9 cellular contexts compared by ENCODE assay signal in genomic region chr5:78920604-78921003, GRCh38.
DNase-seq lines count a peak whose midpoint lies in the region; ATAC-seq and TF ChIP-seq lines count a peak whose summit lies in the region.
"Had no signal": no experiment of that assay in that cellular context is flagged by ENCODE, and none has a peak within 500 bp of the region (broad histone marks: within the 10 kb centered on the region; RNA-seq: fewer than 3 reads in every experiment).

No MANE protein-coding gene starts in this region.

- DNase-seq in BJ (ENCODE audit: low read depth) (no peak), HT1080 (ENCODE audit: low read depth) (peak; percentile 11), astrocyte of the hippocampus (ENCODE audit: low read depth, low spot score) (peak; percentile 56), left kidney (ENCODE audit: low read depth, low spot score) (peak; percentile 63), T-cell (no peak), esophagus squamous epithelium (lab: John Stamatoyannopoulos, UW) (no peak), NCI-H2081 treated with DMSO at 0.1 percent for 48 hours (lab: John Stamatoyannopoulos, UW) (no peak)

- no peaks in the 10 kb centered on the region for H3K36me3 ChIP-seq in BJ (ENCODE audit: control insufficient read depth, insufficient read depth, low read length)
- no peaks in the 10 kb centered on the region for H3K36me3 ChIP-seq in esophagus squamous epithelium
- H3K36me3 ChIP-seq: thyroid gland had no signal

- ATAC-seq in T-cell (replicated peaks in 1 of 4) = no peak
- ATAC-seq in HG03571 (IDR thresholded peaks at IDR 0.05; ENCODE audit: unreplicated experiment) = no peak

- no peak overlapping the region for H3K27ac Mint-ChIP-seq in T-cell

- POLR2A ChIA-PET in BJ (lab: Charles Lee) (no interaction called here), T-cell (lab: Charles Lee) (no interaction called here)

- TF ChIP-seq CTCF in BJ (IDR thresholded peaks at IDR 0.05; ENCODE audit: insufficient read depth, low read depth, low read length) (peak; percentile 56), esophagus squamous epithelium (IDR thresholded peaks at IDR 0.05) (no peak)

- no peaks in the 10 kb centered on the region for H3K4me1 ChIP-seq in esophagus squamous epithelium
- H3K4me1 ChIP-seq: thyroid gland had no signal

- 88 to 96% methylated on average over 2 of the region's 2 CpGs for WGBS in esophagus squamous epithelium, 2 donors

- intact Hi-C loops in esophagus squamous epithelium (cut with DNase I) = no loop called here

- H3K27ac ChIP-seq in esophagus squamous epithelium = no peak overlapping the region
- H3K27ac ChIP-seq: thyroid gland had no signal

- no peaks in the 10 kb centered on the region for H3K9me3 ChIP-seq in esophagus squamous epithelium
- H3K9me3 ChIP-seq: thyroid gland had no signal

- H3K27me3 Mint-ChIP-seq in T-cell = no peaks in the 10 kb centered on the region

- no peaks in the 10 kb centered on the region for H3K9me3 Mint-ChIP-seq in T-cell

- H3K27me3 ChIP-seq in BJ (ENCODE audit: control insufficient read depth, insufficient read depth, low read length) (no peaks in the 10 kb centered on the region), esophagus squamous epithelium (no peaks in the 10 kb centered on the region)
- H3K27me3 ChIP-seq: thyroid gland had no signal

- peaks cover 22% of the 10 kb centered on the region for H3K36me3 Mint-ChIP-seq in T-cell

- no peaks in the 10 kb centered on the region for H3K4me1 Mint-ChIP-seq in T-cell

- CTCF ChIA-PET in BJ (lab: Yijun Ruan, JAX) (interaction anchor here (0.6 to 4.2 kb wide), 9 partner anchors 9 to 385 kb away, joined by 3 to 16 read pairs (median 3); no protein-coding TSS in a partner anchor), T-cell (lab: Charles Lee) (no interaction called here)

- TF ChIP-seq POLR2A in esophagus squamous epithelium (IDR thresholded peaks at IDR 0.05) = no peak

- H3K4me3 Mint-ChIP-seq in T-cell = no peak overlapping the region

- no peak overlapping the region for H3K4me3 ChIP-seq in BJ (ENCODE audit: low read depth, low read length)
- H3K4me3 ChIP-seq in esophagus squamous epithelium = no peak overlapping the region
- H3K4me3 ChIP-seq: thyroid gland had no signal

Comparison
In these comparisons a context has a peak if more than half of its experiments do, and no peak if none do; other contexts are left out.
1. DNase-seq: peak in HT1080 (single experiment), astrocyte of the hippocampus (single experiment) and left kidney (single experiment); none in BJ (single experiment), T-cell (0 of 34), esophagus squamous epithelium (single experiment) and NCI-H2081 treated with DMSO at 0.1 percent for 48 hours (single experiment).